10 cellular contexts compared by ENCODE assay signal in the genomic region with DNA sequence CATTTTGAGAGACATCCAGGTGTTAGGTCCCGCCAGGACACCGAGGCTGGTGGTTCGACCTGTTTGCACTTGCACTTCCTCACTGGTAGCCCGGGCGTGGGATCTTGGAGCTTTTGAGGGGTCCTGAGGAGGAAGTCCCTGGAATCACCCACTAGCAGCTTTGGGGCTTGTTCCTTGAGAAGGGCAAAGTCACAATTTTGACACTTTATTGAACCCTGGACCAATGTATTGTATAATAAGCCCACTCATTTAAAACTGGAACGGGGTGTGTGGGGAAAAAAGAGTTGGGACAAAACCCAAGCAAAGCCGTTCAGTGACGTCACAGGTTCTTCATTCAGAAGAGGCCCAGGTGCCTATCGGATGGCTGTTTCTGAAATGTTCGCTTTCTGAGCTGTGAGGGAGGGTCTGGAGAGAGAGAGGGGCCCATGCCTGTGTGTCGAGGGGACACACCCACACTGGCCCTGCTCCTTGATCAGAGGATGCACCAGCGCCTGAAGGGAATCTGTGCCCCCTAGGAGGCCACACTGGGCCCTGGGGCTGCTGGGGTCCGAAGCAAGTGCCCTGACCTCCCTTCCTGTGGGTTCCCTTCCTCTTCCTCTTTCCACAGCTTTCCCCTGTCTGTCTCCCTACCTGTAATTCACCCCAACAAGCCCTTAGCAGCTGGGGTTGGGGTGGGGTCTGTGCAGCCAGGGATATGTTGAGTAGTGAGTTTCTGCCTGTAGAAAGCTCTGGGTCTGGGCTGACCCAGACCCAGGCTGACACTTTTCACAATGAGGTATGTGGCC. TPM values are rescaled to one million over a fixed set of nuclear protein-coding genes. Genes with fewer than 3 reads are reported as not detected.
DNase-seq lines count a peak whose midpoint lies in the region; TF ChIP-seq lines count a peak whose summit lies in the region.
"Had no signal": no experiment of that assay in that cellular context is flagged by ENCODE, and none has a peak within 500 bp of the region (broad histone marks: within the 10 kb centered on the region; RNA-seq: fewer than 3 reads in every experiment).

No MANE protein-coding gene starts in this region.

- intact Hi-C loops in dendritic cell treated with granulocyte-macrophage colony-stimulating factor and Interleukin-4, amounts not matched to agents 40 ng/mL and 50 ng/mL, for 4 days (cut with micrococcal nuclease) = loop anchor here (10.0 kb wide), 2 partner anchors 284 to 404 kb away; partner anchors contain the start of genes E2F6 and ROCK2

- H3K4ac ChIP-seq in trophoblast cell (ENCODE audit: low read depth, low read length) = peak overlapping the region; percentile 35

- H3K27me3 ChIP-seq in OCI-LY3 (ENCODE audit: low read depth, low read length) (peaks cover 3% of the 10 kb centered on the region; the same call in 1 of the 2 replicates), trophoblast cell (ENCODE audit: insufficient read depth, low read length) (no peaks in the 10 kb centered on the region)

- H3K4me2 ChIP-seq in OCI-LY3 (ENCODE audit: low read length) (peak overlapping the region; percentile 91), trophoblast cell (ENCODE audit: low read length) (no peak overlapping the region)

- no peak overlapping the region for H3K27ac ChIP-seq in OCI-LY3 (ENCODE audit: low read length)
- no peak overlapping the region for H3K27ac ChIP-seq in trophoblast cell (ENCODE audit: low read depth, low read length)

- TF ChIP-seq CTCF in OCI-LY3 (IDR thresholded peaks at IDR 0.05; ENCODE audit: low read depth, low read length) = no peak

- H3K27ac Mint-ChIP-seq in dendritic cell treated with granulocyte-macrophage colony-stimulating factor and Interleukin-4, amounts not matched to agents 40 ng/mL and 50 ng/mL, for 4 days = peak overlapping the region; percentile 79

- peaks cover 16% of the 10 kb centered on the region for H3K27me3 Mint-ChIP-seq in dendritic cell treated with granulocyte-macrophage colony-stimulating factor and Interleukin-4, amounts not matched to agents 40 ng/mL and 50 ng/mL, for 4 days

- H3K18ac ChIP-seq in trophoblast cell (ENCODE audit: low read length) = peak overlapping the region; percentile 4

- H2BK120ac ChIP-seq in trophoblast cell (ENCODE audit: insufficient read depth, low read length, poor library complexity) = no peak overlapping the region

- H2AK5ac ChIP-seq in trophoblast cell (ENCODE audit: low read length) = no peak overlapping the region

- H3K36me3 ChIP-seq in OCI-LY3 (replicated peaks; ENCODE audit: low read depth, low read length) (no peaks in the 10 kb centered on the region), trophoblast cell (ENCODE audit: control insufficient read depth in 1 of 2, insufficient read depth in 2 of 2, low read length in 2 of 2) (no peaks in the 10 kb centered on the region)

- H4K12ac ChIP-seq in trophoblast cell (ENCODE audit: low read depth, low read length) = no peak overlapping the region

- no peak overlapping the region for H2BK5ac ChIP-seq in trophoblast cell (ENCODE audit: low read depth, low read length, poor library complexity)

- no peak overlapping the region for H3K23ac ChIP-seq in trophoblast cell (ENCODE audit: low read length)

- H3K36me3 Mint-ChIP-seq in dendritic cell treated with granulocyte-macrophage colony-stimulating factor and Interleukin-4, amounts not matched to agents 40 ng/mL and 50 ng/mL, for 4 days (ENCODE audit: low read depth) = no peaks in the 10 kb centered on the region

- DNase-seq in ELF-1 (ENCODE audit: low read depth, low spot score) = peak; percentile 44
- no peak for DNase-seq in trophoblast cell
- no peak for DNase-seq in COR-L47 (lab: John Stamatoyannopoulos, UW)
- no peak for DNase-seq in SKM-1 treated with dmso at 0.1 percent for 144 hours (lab: John Stamatoyannopoulos, UW; ENCODE audit: unreplicated experiment)
- no peak for DNase-seq in NCI-H1105 (lab: John Stamatoyannopoulos, UW)
- DNase-seq in medulla oblongata (ENCODE audit: extremely low spot score) = no peak
- DNase-seq: NCI-H1092, SHP77 had no signal

- peaks cover 31% of the 10 kb centered on the region for H4K20me1 ChIP-seq in OCI-LY3 (ENCODE audit: insufficient read depth, low read length)

- H3K4me3 ChIP-seq in OCI-LY3 (ENCODE audit: low read length) (peak overlapping the region; percentile 90), trophoblast cell (ENCODE audit: low read depth, low read length) (no peak overlapping the region)

- H3K79me1 ChIP-seq in trophoblast cell (ENCODE audit: low read length) = peaks cover 18% of the 10 kb centered on the region

- H3K79me2 ChIP-seq in OCI-LY3 (ENCODE audit: low read length) (peaks cover 56% of the 10 kb centered on the region), trophoblast cell (ENCODE audit: control insufficient read depth, insufficient read depth, low read length, poor library complexity) (peaks cover 11% of the 10 kb centered on the region)

- whole genome bisulfite sequencing in trophoblast cell (ENCODE audit: extremely low coverage, insufficient coverage, insufficient read length) = no CpG with 5 or more reads among the region's 13 CpGs

- no peak overlapping the region for H4K8ac ChIP-seq in trophoblast cell (ENCODE audit: low read depth, low read length)

- H3K4me1 Mint-ChIP-seq in dendritic cell treated with granulocyte-macrophage colony-stimulating factor and Interleukin-4, amounts not matched to agents 40 ng/mL and 50 ng/mL, for 4 days (ENCODE audit: low read depth) = peaks cover 83% of the 10 kb centered on the region

- H3K9me3 ChIP-seq in OCI-LY3 (ENCODE audit: insufficient read depth, low read length) (no peaks in the 10 kb centered on the region), trophoblast cell (ENCODE audit: insufficient read depth, low read depth, low read length) (no peaks in the 10 kb centered on the region)

- no peak overlapping the region for H3K14ac ChIP-seq in trophoblast cell (ENCODE audit: low read length)

- H3K4me3 Mint-ChIP-seq in dendritic cell treated with granulocyte-macrophage colony-stimulating factor and Interleukin-4, amounts not matched to agents 40 ng/mL and 50 ng/mL, for 4 days = peak overlapping the region; percentile 82

- H2AFZ ChIP-seq in OCI-LY3 (ENCODE audit: low read depth, low read length) = no peak overlapping the region
- H2AFZ ChIP-seq in trophoblast cell (ENCODE audit: insufficient read depth, low read length, poor library complexity) = no peak overlapping the region

- H3K9ac ChIP-seq in OCI-LY3 (ENCODE audit: low read length) (peak overlapping the region; percentile 79), trophoblast cell (ENCODE audit: low read length) (peak overlapping the region; percentile 29)

- H3K4me1 ChIP-seq in OCI-LY3 (ENCODE audit: low read length) = peaks cover 71% of the 10 kb centered on the region
- peaks cover 22 to 44% of the 10 kb centered on the region in 2 experiments for H3K4me1 ChIP-seq in trophoblast cell (ENCODE audit: control insufficient read depth in 1 of 2, insufficient read depth in 2 of 2, low read length in 2 of 2)

- H2BK12ac ChIP-seq in trophoblast cell (ENCODE audit: low read length) = no peak overlapping the region

- H3K9me3 Mint-ChIP-seq in dendritic cell treated with granulocyte-macrophage colony-stimulating factor and Interleukin-4, amounts not matched to agents 40 ng/mL and 50 ng/mL, for 4 days = no peaks in the 10 kb centered on the region

- no peak overlapping the region for H4K91ac ChIP-seq in trophoblast cell (ENCODE audit: low read depth, low read length)

RNA-seq across cellular contexts. Expression of gene LPIN1, which starts 2.6 kb away (rescaled TPM):
- polyA plus RNA-seq in trophoblast cell (2013) = 11.7 and 12.4 TPM in 2 replicates
